Comparison of ENCODE assay signal across 13 cellular contexts in the genomic region with DNA sequence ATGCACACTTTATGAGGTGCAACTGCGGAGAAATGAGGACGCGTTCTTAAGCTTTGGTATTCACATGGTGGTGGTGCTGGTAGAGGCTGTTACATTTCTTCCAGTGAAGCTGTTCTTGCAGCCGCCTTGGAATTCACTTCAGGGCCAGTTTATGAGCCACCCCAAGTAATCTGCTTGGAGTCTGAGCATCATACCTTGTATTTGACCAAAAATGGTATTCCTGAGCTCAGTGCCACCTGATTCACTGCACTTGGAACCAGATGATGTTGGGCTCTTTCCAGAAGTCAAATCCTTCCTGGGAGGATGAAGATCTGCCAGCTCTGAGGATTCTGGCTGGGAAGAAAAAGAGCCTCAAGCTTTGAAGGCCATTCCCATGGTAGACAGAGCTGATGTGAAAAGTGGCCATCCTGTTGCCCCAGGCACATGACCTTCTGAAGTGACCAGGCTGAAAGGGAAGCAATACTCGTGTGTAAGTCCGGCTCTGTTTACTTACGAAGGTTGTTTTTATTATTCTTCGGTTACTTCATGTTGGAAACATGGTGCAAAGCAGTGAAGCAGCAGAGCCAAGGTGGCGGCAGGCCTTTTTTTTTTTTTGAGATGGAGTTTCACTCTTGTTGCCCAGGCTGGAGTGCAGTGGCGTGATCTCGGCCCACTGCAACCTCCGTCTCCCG. TPM values are rescaled to one million over a fixed set of nuclear protein-coding genes. Genes with fewer than 3 reads are reported as not detected.
A peak's percentile ranks its signal among the peaks of the same experiment; 100 is the strongest.
DNase-seq lines count a peak whose midpoint lies in the region; ATAC-seq, FAIRE-seq and TF ChIP-seq lines count a peak whose summit lies in the region.
"Had no signal": no experiment of that assay in that cellular context is flagged by ENCODE, and none has a peak within 500 bp of the region (broad histone marks: within the 10 kb centered on the region; RNA-seq: fewer than 3 reads in every experiment).

No MANE protein-coding gene starts in this region.

- ATAC-seq in HG02852 (IDR thresholded peaks at IDR 0.05; ENCODE audit: unreplicated experiment) = no peak
- ATAC-seq: K562; naive thymus-derived CD8-positive, alpha-beta T cell had no signal

- peak; percentile 54 for FAIRE-seq in astrocyte (lab: Jason Lieb, UNC)
- FAIRE-seq: K562 had no signal

- peak; percentile 62 for DNase-seq in HCEC 1CT
- peak; percentile 95 for DNase-seq in astrocyte (ENCODE audit: low read depth)
- DNase-seq in foreskin fibroblast = peak; percentile 62 to 87
- peak; percentile 74 for DNase-seq in stromal cell of bone marrow (ENCODE audit: low read depth)
- no peak for DNase-seq in NCI-H2107 (lab: John Stamatoyannopoulos, UW)
- DNase-seq in suprapubic skin (ENCODE audit: low spot score in 2 of 2) = no peak
- DNase-seq in mesendoderm = no peak
- DNase-seq: activated B cell treated with CpG ODN at 0.5 μM for 24 hours; DMS79; naive thymus-derived CD8-positive, alpha-beta T cell had no signal

- no peak overlapping the region for H2AFZ ChIP-seq in astrocyte (ENCODE audit: low read depth, low read length)

- peaks cover 41% of the 10 kb centered on the region for H3K4me1 ChIP-seq in astrocyte (ENCODE audit: insufficient read depth, low read length)
- H3K4me1 ChIP-seq in suprapubic skin = peaks cover 42% of the 10 kb centered on the region
- H3K4me1 ChIP-seq in mesendoderm (ENCODE audit: control insufficient read depth, low read depth, low read length) = peaks cover 3% of the 10 kb centered on the region

- H3K9me3 ChIP-seq in astrocyte (ENCODE audit: insufficient read depth, low read depth, low read length) (no peaks in the 10 kb centered on the region), suprapubic skin (no peaks in the 10 kb centered on the region)

- H3K27ac ChIP-seq in astrocyte (ENCODE audit: low read depth, low read length) (peak overlapping the region; percentile 97), suprapubic skin (no peak overlapping the region), mesendoderm (ENCODE audit: low read depth, low read length) (no peak overlapping the region)

- no peak overlapping the region for H4K8ac ChIP-seq in mesendoderm (ENCODE audit: low read depth, low read length)

- peak overlapping the region; percentile 63 for H3K27ac Mint-ChIP-seq in astrocyte (ENCODE audit: unreplicated experiment)
- H3K27ac Mint-ChIP-seq: activated B cell treated with CpG ODN at 0.5 μM for 24 hours had no signal

- H3K4me3 Mint-ChIP-seq in astrocyte (ENCODE audit: unreplicated experiment) = no peak overlapping the region
- H3K4me3 Mint-ChIP-seq: activated B cell treated with CpG ODN at 0.5 μM for 24 hours had no signal

- peaks cover 85% of the 10 kb centered on the region for H3K79me2 ChIP-seq in astrocyte (ENCODE audit: insufficient read depth, low read length)
- peaks cover 17% of the 10 kb centered on the region for H3K79me2 ChIP-seq in mesendoderm (ENCODE audit: control insufficient read depth, insufficient read depth, low read length)

- H3K4ac ChIP-seq in mesendoderm (ENCODE audit: low read depth, low read length) = no peak overlapping the region

- H2BK15ac ChIP-seq in mesendoderm (replicated peaks; ENCODE audit: low read depth) = no peak overlapping the region

- no peak for TF ChIP-seq POLR2A in suprapubic skin (IDR thresholded peaks at IDR 0.05)

- H3K9ac ChIP-seq in astrocyte (ENCODE audit: low read length) (peak overlapping the region; percentile 21), mesendoderm (ENCODE audit: low read length) (no peak overlapping the region)

- peaks cover 27% of the 10 kb centered on the region for H3K36me3 Mint-ChIP-seq in astrocyte (ENCODE audit: low read depth, unreplicated experiment)

- H3K4me2 ChIP-seq in astrocyte (ENCODE audit: low read length) = peak overlapping the region; percentile 40
- H3K4me2 ChIP-seq in mesendoderm (ENCODE audit: low read length) = no peak overlapping the region

- H4K20me1 ChIP-seq in astrocyte (ENCODE audit: insufficient read depth, low read length) = peaks cover 9% of the 10 kb centered on the region

- 75% methylated on average over 13 of the region's 13 CpGs for WGBS in suprapubic skin
- WGBS in mesendoderm (ENCODE audit: extremely low coverage, insufficient coverage, low lambda C conversion rate) = no CpG with 5 or more reads among the region's 13 CpGs

- TF ChIP-seq CTCF in astrocyte (IDR thresholded peaks at IDR 0.05; ENCODE audit: insufficient read depth, low read depth, low read length) (no peak), foreskin fibroblast (IDR thresholded peaks at IDR 0.05; ENCODE audit: low read depth, low read length) (no peak), suprapubic skin (IDR thresholded peaks at IDR 0.05) (no peak)

- no peak overlapping the region for H3K18ac ChIP-seq in mesendoderm (ENCODE audit: low read length)

- no peak overlapping the region for H3K56ac ChIP-seq in mesendoderm (ENCODE audit: low read length)

- H3K36me3 ChIP-seq in astrocyte (ENCODE audit: insufficient read depth, low read length) (peaks cover 16% of the 10 kb centered on the region), suprapubic skin (peaks cover 25% of the 10 kb centered on the region), mesendoderm (ENCODE audit: control insufficient read depth, insufficient read depth, low read length) (peaks cover 5% of the 10 kb centered on the region)

- H3K27me3 Mint-ChIP-seq in astrocyte (ENCODE audit: low read depth, unreplicated experiment) = no peaks in the 10 kb centered on the region
- H3K27me3 Mint-ChIP-seq: activated B cell treated with CpG ODN at 0.5 μM for 24 hours; naive thymus-derived CD8-positive, alpha-beta T cell had no signal

- no peak overlapping the region for H4K5ac ChIP-seq in mesendoderm (ENCODE audit: low read length)

- H2BK5ac ChIP-seq in mesendoderm (ENCODE audit: low read length) = no peak overlapping the region

- peaks cover 24% of the 10 kb centered on the region for H3K79me1 ChIP-seq in mesendoderm (ENCODE audit: low read length)

- no peaks in the 10 kb centered on the region for H3K9me3 Mint-ChIP-seq in astrocyte (ENCODE audit: unreplicated experiment)
- H3K9me3 Mint-ChIP-seq: activated B cell treated with CpG ODN at 0.5 μM for 24 hours had no signal

- TF ChIP-seq EP300 in suprapubic skin (IDR thresholded peaks at IDR 0.05) = no peak

- no peaks in the 10 kb centered on the region for H3K27me3 ChIP-seq in astrocyte (ENCODE audit: insufficient read depth, low read length)
- H3K27me3 ChIP-seq in suprapubic skin = no peaks in the 10 kb centered on the region
- no peaks in the 10 kb centered on the region for H3K27me3 ChIP-seq in mesendoderm (ENCODE audit: insufficient read depth, low read length, poor library complexity)

- no peak overlapping the region for H2AK5ac ChIP-seq in mesendoderm (ENCODE audit: low read length)

- H2BK120ac ChIP-seq in mesendoderm (ENCODE audit: low read depth, low read length) = no peak overlapping the region

- no peak overlapping the region for H3K4me3 ChIP-seq in astrocyte (ENCODE audit: insufficient read depth, low read depth, low read length)
- H3K4me3 ChIP-seq in foreskin fibroblast (ENCODE audit: low read depth in 1 of 2, low read length in 2 of 2) = no peak overlapping the region
- H3K4me3 ChIP-seq in suprapubic skin = no peak overlapping the region
- no peak overlapping the region for H3K4me3 ChIP-seq in mesendoderm (ENCODE audit: low read length)
- H3K4me3 ChIP-seq: K562 had no signal

- H3K4me1 Mint-ChIP-seq in astrocyte (ENCODE audit: low read depth, unreplicated experiment) = peaks cover 31% of the 10 kb centered on the region

- H3K23ac ChIP-seq in mesendoderm (ENCODE audit: low read length) = no peak overlapping the region

RNA-seq across cellular contexts. Expression of a gene that starts 7.7 kb away (rescaled TPM):
- total RNA-seq in astrocyte = 39.4 and 41.2 TPM in 2 replicates
- total RNA-seq in suprapubic skin = 10 to 100 TPM; 15.4 to 32.3 (median 25.4) TPM
- 53.9 TPM for polyA plus RNA-seq in mesendoderm (2013, experiment 1 of 2)
- polyA plus RNA-seq in mesendoderm (2013, experiment 2 of 2) = 53.4 TPM

RNA-seq across cellular contexts. Expression of a gene that starts 35.6 kb away (rescaled TPM):
- not detected in 2 replicates for total RNA-seq in astrocyte
- total RNA-seq in suprapubic skin = not detected
- polyA plus RNA-seq in mesendoderm (2013, experiment 1 of 2) = not detected
- not detected for polyA plus RNA-seq in mesendoderm (2013, experiment 2 of 2)
- total RNA-seq: activated B cell treated with CpG ODN at 0.5 μM for 24 hours; K562; naive thymus-derived CD8-positive, alpha-beta T cell; subcutaneous adipose tissue had no signal
- polyA plus RNA-seq: K562; naive thymus-derived CD8-positive, alpha-beta T cell had no signal

RNA-seq across cellular contexts. Expression of a gene that starts 48.7 kb away (rescaled TPM):
- total RNA-seq in astrocyte (33.4 and 33.7 TPM in 2 replicates), suprapubic skin (10 to 100 TPM; 18.8 to 39.5 (median 26.0) TPM)
- 18.4 TPM for polyA plus RNA-seq in mesendoderm (2013, experiment 1 of 2)
- 19.3 TPM for polyA plus RNA-seq in mesendoderm (2013, experiment 2 of 2)

Comparison
In these comparisons a context has a peak if more than half of its experiments do, and no peak if none do; other contexts are left out.
1. DNase-seq: peak in HCEC 1CT (single experiment), astrocyte (single experiment), foreskin fibroblast (2 of 2) and stromal cell of bone marrow (single experiment); none in NCI-H2107 (single experiment), suprapubic skin (0 of 2) and mesendoderm (single experiment).